Comparison of ENCODE assay signal across 8 cellular contexts in the genomic region with DNA sequence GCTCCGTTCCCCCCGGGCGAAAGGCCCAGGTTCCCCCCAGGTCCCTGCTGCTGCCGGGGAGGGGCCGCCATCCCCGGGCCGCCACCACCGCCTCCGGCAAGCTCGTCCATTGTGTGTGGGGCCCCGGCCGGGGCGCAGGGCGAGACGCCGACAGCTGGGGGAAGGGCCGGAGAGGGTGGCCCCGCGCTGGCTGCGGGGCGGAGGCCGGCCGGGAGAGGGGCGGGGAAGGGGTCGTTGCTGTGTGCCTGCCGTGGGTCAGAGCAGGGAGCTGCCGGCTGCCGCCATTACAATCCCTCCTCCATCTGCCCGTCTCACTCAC. TPM values are rescaled to one million over a fixed set of nuclear protein-coding genes. Genes with fewer than 3 reads are reported as not detected.
DNase-seq lines count a peak whose midpoint lies in the region; ATAC-seq and TF ChIP-seq lines count a peak whose summit lies in the region.

A gene with protein sequence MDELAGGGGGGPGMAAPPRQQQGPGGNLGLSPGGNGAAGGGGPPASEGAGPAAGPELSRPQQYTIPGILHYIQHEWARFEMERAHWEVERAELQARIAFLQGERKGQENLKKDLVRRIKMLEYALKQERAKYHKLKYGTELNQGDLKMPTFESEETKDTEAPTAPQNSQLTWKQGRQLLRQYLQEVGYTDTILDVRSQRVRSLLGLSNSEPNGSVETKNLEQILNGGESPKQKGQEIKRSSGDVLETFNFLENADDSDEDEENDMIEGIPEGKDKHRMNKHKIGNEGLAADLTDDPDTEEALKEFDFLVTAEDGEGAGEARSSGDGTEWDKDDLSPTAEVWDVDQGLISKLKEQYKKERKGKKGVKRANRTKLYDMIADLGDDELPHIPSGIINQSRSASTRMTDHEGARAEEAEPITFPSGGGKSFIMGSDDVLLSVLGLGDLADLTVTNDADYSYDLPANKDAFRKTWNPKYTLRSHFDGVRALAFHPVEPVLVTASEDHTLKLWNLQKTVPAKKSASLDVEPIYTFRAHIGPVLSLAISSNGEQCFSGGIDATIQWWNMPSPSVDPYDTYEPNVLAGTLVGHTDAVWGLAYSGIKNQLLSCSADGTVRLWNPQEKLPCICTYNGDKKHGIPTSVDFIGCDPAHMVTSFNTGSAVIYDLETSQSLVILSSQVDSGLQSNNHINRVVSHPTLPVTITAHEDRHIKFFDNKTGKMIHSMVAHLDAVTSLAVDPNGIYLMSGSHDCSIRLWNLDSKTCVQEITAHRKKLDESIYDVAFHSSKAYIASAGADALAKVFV (minus strand): TSS at position 304 of the 319 bp plus-strand sequence. CDS start 194 bp downstream, at position 110.

- ATAC-seq in GM18867 (IDR thresholded peaks at IDR 0.05; ENCODE audit: unreplicated experiment): no peak

- H3K4me1 Mint-ChIP-seq in Caco-2 (ENCODE audit: low read depth, unreplicated experiment): peaks cover 15% of the 10 kb centered on the region

- H3K27me3 Mint-ChIP-seq in Caco-2 (ENCODE audit: insufficient read depth, unreplicated experiment): no peaks in the 10 kb centered on the region

- DNase-seq in Caco-2: no peak
- no peak for DNase-seq in LNCaP clone FGC (ENCODE audit: low read depth)
- no peak for DNase-seq in dermis microvascular lymphatic vessel endothelial cell (ENCODE audit: low read depth in 2 of 2)
- no peak for DNase-seq in mucosa of gallbladder (ENCODE audit: low spot score)
- no peak for DNase-seq in central memory CD4-positive, alpha-beta T cell
- DNase-seq in NCI-H748 treated with DMSO at 0.1 percent for 48 hours (lab: John Stamatoyannopoulos, UW): no peak
- DNase-seq in GM13977 (ENCODE audit: low spot score): no peak

- TF ChIP-seq CTCF in Caco-2 (IDR thresholded peaks at IDR 0.05; ENCODE audit: insufficient read depth in 1 of 2, low read depth in 1 of 2, low read length in 1 of 2, severe bottlenecking in 1 of 2, unreplicated experiment in 1 of 2) (no peak), LNCaP clone FGC (IDR thresholded peaks at IDR 0.05; ENCODE audit: control insufficient read depth, extremely low read depth, insufficient read depth) (no peak), GM13977 (IDR thresholded peaks at IDR 0.05; ENCODE audit: extremely low read depth, insufficient read depth, missing control alignments) (no peak)

- H3K36me3 ChIP-seq in Caco-2 (ENCODE audit: control insufficient read depth, insufficient read depth, low read length): no peaks in the 10 kb centered on the region; the same call in 1 of the 2 replicates

- H3K4me1 ChIP-seq in Caco-2: peaks cover 5% of the 10 kb centered on the region

- H3K9me3 Mint-ChIP-seq in Caco-2 (ENCODE audit: unreplicated experiment): no peaks in the 10 kb centered on the region

- POLR2A ChIA-PET in Caco-2 (lab: Charles Lee): interaction anchor here (0.7 to 1.4 kb wide), 10 partner anchors 12 to 394 kb away, joined by 3 to 6 read pairs (median 4); a partner anchor contains a TSS

- intact Hi-C loops in Caco-2 (cut with micrococcal nuclease; ENCODE audit: unreplicated experiment): loop anchor here (1.0 to 2.0 kb wide), 2 partner anchors 45 to 56 kb away; no protein-coding TSS in a partner anchor

- H3K4me3 ChIP-seq in Caco-2 (ENCODE audit: low read depth, low read length) (peak within 1 kb of the TSS; percentile 88), LNCaP clone FGC (ENCODE audit: low read depth, low read length) (peak within 1 kb of the TSS; percentile 79)

- no TSS peak for BruUV-seq in Caco-2 (replicated peaks; lab: Mats Ljungman, UMichigan)

- H3K9me3 ChIP-seq in Caco-2: no peaks in the 10 kb centered on the region

- H3K27ac Mint-ChIP-seq in Caco-2 (ENCODE audit: unreplicated experiment): peak within 1 kb of the TSS; percentile 94

- in situ Hi-C loops in GM13977 (cut with MboI; ENCODE audit: low pct_unique_long_range_greater_than_20kb, low sequenced_read_pairs, unreplicated experiment): no loop called here

- no peaks in the 10 kb centered on the region for H3K27me3 ChIP-seq in Caco-2 (replicated peaks; ENCODE audit: control insufficient read depth, insufficient read depth, low read length)

- H3K4me3 Mint-ChIP-seq in Caco-2 (ENCODE audit: unreplicated experiment): peak within 1 kb of the TSS; percentile 100

- peaks cover 14% of the 10 kb centered on the region for H3K36me3 Mint-ChIP-seq in Caco-2 (ENCODE audit: insufficient read depth, unreplicated experiment)

- CTCF ChIA-PET in Caco-2 (lab: Charles Lee): interaction anchor here (0.6 to 1.3 kb wide), 3 partner anchors 56 to 378 kb away, joined by 3 to 5 read pairs (median 4); no protein-coding TSS in a partner anchor

RNA-seq across cellular contexts. Expression of the gene that starts here (rescaled TPM):
- total RNA-seq in Caco-2 (2022) (38.0 and 41.8 TPM in 2 replicates), dermis microvascular lymphatic vessel endothelial cell (43.2 and 45.7 TPM in 2 replicates), mucosa of gallbladder (33.9 TPM)
